In the genomic region with DNA sequence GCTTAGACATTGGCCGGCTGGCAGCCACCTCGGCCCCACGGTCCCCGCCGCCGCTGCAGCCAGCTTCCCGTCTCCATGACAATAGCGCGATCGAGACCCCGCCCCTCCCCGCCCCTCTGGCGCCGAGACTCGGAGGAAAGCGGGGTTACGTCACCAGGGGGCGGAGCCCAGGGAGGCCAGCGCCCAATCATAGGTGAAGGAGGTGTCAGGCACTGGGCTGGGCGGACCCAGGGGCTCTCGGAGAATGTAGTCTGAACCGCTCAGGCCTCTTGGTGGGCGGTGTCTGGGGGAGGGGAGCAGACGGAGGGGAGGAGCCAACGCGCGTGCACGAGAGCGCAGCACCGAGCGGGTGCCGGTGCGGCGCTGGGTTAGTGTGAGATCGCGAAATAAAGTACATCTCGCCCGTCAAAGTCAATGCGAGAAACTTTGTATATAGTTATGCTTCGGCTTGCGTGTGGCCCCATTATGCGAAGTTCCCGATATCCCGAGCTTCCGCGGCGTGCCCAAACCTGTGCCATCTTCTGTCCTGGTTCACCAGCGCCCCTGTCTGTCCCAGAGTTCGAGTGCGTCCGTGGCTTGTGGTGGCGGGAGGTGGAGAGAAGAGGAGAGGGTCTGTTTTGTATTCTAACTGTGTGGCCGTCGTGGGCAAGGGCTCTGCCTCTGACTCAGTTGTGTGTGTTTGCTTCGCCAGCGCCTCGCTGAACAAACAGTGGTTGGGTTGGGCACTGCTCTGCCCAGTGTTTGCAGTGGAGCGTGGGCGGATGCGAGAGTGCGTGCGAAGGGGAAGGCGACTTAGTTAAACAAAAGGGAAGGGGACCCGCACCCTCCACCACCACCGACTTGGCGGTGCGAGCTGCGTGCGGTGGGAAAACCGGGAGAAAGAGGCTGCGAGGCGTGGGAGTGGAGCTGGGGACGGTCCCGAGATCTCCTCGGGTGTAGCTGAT, we compare ENCODE assay signal across 8 cellular contexts. TPM values are rescaled to one million over a fixed set of nuclear protein-coding genes. Genes with fewer than 3 reads are reported as not detected.
A peak's percentile ranks its signal among the peaks of the same experiment; 100 is the strongest.
DNase-seq lines count a peak whose midpoint lies in the region; ATAC-seq and TF ChIP-seq lines count a peak whose summit lies in the region.

No MANE protein-coding gene starts in this region.

- H3K4me3 Mint-ChIP-seq in HFFc6, result peak overlapping the region; percentile 93
- peak overlapping the region; percentile 87 for H3K4me3 Mint-ChIP-seq in activated naive CD4-positive, alpha-beta T cell treated with anti-CD3 and anti-CD28 coated beads, Interleukin-2, amount 50 U/mL, for 24 hours

- H3K27me3 ChIP-seq in parathyroid adenoma (ENCODE audit: control insufficient read depth, insufficient read depth, low read length), result peaks cover under 1% of the 10 kb centered on the region
- peaks cover 10 to 83% of the 10 kb centered on the region in 2 donors for H3K27me3 ChIP-seq in tibial nerve

- peaks cover 41% of the 10 kb centered on the region for H3K4me1 Mint-ChIP-seq in HFFc6 (ENCODE audit: low read depth)
- peaks cover 36% of the 10 kb centered on the region for H3K4me1 Mint-ChIP-seq in activated naive CD4-positive, alpha-beta T cell treated with anti-CD3 and anti-CD28 coated beads, Interleukin-2, amount 50 U/mL, for 24 hours

- H3K4me3 ChIP-seq in SK-N-MC (peak overlapping the region; percentile 82), parathyroid adenoma (ENCODE audit: low read depth, low read length) (peak overlapping the region; percentile 75), tibial nerve (peak overlapping the region; percentile 40 to 72 (median 44))

- H3K79me2 ChIP-seq in parathyroid adenoma, result no peaks in the 10 kb centered on the region

- H3K27me3 Mint-ChIP-seq in HFFc6 (ENCODE audit: insufficient read depth), result peaks cover 4% of the 10 kb centered on the region
- H3K27me3 Mint-ChIP-seq in activated naive CD4-positive, alpha-beta T cell treated with anti-CD3 and anti-CD28 coated beads, Interleukin-2, amount 50 U/mL, for 24 hours, result peaks cover 57% of the 10 kb centered on the region

- TF ChIP-seq POLR2A in tibial nerve (IDR thresholded peaks at IDR 0.05), result no peak

- 1 to 2% methylated on average over 55 to 59 of the region's 75 CpGs for WGBS in tibial nerve, 2 donors

- H3K9me3 Mint-ChIP-seq in HFFc6, result no peaks in the 10 kb centered on the region
- peaks cover 20% of the 10 kb centered on the region for H3K9me3 Mint-ChIP-seq in activated naive CD4-positive, alpha-beta T cell treated with anti-CD3 and anti-CD28 coated beads, Interleukin-2, amount 50 U/mL, for 24 hours

- intact Hi-C loops in Right ventricle myocardium inferior (cut with DNase I), result loop anchor here (2.0 to 10.0 kb wide), 11 partner anchors 67 to 1225 kb away; a partner anchor contains a TSS

- peak overlapping the region; percentile 77 for H2AFZ ChIP-seq in parathyroid adenoma

- TF ChIP-seq CTCF in HFFc6 (IDR thresholded peaks at IDR 0.05), result peak; percentile 28; the same call in 1 of the 2 replicates
- no peak for TF ChIP-seq CTCF in parathyroid adenoma (IDR thresholded peaks at IDR 0.05)
- no peak for TF ChIP-seq CTCF in tibial nerve (IDR thresholded peaks at IDR 0.05)

- peak overlapping the region; percentile 91 for H3K27ac Mint-ChIP-seq in HFFc6
- H3K27ac Mint-ChIP-seq in activated naive CD4-positive, alpha-beta T cell treated with anti-CD3 and anti-CD28 coated beads, Interleukin-2, amount 50 U/mL, for 24 hours, result no peak overlapping the region

- DNase-seq in GM04503 (ENCODE audit: low read depth), result peak; percentile 94
- DNase-seq in HFFc6, result peak; percentile 99
- peak; percentile 99 for DNase-seq in NAMALWA (ENCODE audit: low spot score)
- DNase-seq in SK-N-MC (ENCODE audit: low read depth, low spot score), result peak; percentile 62
- peak; percentile 99 for DNase-seq in Right ventricle myocardium inferior (ENCODE audit: missing footprints)
- DNase-seq in tibial nerve (ENCODE audit: low spot score in 2 of 2), result peak; percentile 95 to 97

- TF ChIP-seq EP300 in tibial nerve (IDR thresholded peaks at IDR 0.05), result peak in 1 of 2 donors; percentile 21

- peaks cover 17% of the 10 kb centered on the region for H3K36me3 Mint-ChIP-seq in HFFc6 (ENCODE audit: low read depth)
- H3K36me3 Mint-ChIP-seq in activated naive CD4-positive, alpha-beta T cell treated with anti-CD3 and anti-CD28 coated beads, Interleukin-2, amount 50 U/mL, for 24 hours, result peaks cover 13% of the 10 kb centered on the region

- peak overlapping the region; percentile 68 for H3K9ac ChIP-seq in SK-N-MC (ENCODE audit: insufficient read length)
- H3K9ac ChIP-seq in parathyroid adenoma, result no peak overlapping the region

- H3K4me1 ChIP-seq in parathyroid adenoma, result peaks cover 3% of the 10 kb centered on the region
- peaks cover 0 to 52% (median 19%) of the 10 kb centered on the region in 4 donors for H3K4me1 ChIP-seq in tibial nerve

- H3K36me3 ChIP-seq in SK-N-MC (ENCODE audit: insufficient read depth, low read length), result no peaks in the 10 kb centered on the region; the same call in 1 of the 2 replicates
- H3K36me3 ChIP-seq in parathyroid adenoma (ENCODE audit: control insufficient read depth, insufficient read depth, low read length), result no peaks in the 10 kb centered on the region
- no peaks in the 10 kb centered on the region for H3K36me3 ChIP-seq in tibial nerve

- H3K9me3 ChIP-seq in SK-N-MC (ENCODE audit: low read depth, low read length), result no peaks in the 10 kb centered on the region
- no peaks in the 10 kb centered on the region for H3K9me3 ChIP-seq in parathyroid adenoma (ENCODE audit: control insufficient read depth, low read length)
- H3K9me3 ChIP-seq in tibial nerve, result no peaks in the 10 kb centered on the region

- H3K27ac ChIP-seq in SK-N-MC (no peak overlapping the region), parathyroid adenoma (peak overlapping the region; percentile 59), tibial nerve (peak overlapping the region in 2 of 4 donors; percentile 29 to 64)

- H3K4me2 ChIP-seq in parathyroid adenoma (ENCODE audit: low read length), result peak overlapping the region; percentile 94

- ATAC-seq in Right ventricle myocardium inferior, result peak; percentile 95

RNA-seq across cellular contexts. Expression of a gene that starts 1.3 kb away (rescaled TPM):
- total RNA-seq in HFFc6 (2021; fragmentation: NEBNext Ultra II Directional; extraction: Animal tissue kit (Norgen Biotek cat#: 25700)), result 1 to 10 TPM; 4.5 to 5.7 (median 4.7) TPM
- total RNA-seq in Right ventricle myocardium inferior (13.2 TPM), tibial nerve (not detected)

Comparison
In these comparisons a context has a peak if more than half of its experiments do, and no peak if none do; other contexts are left out.
1. RNA of a gene that starts 1.3 kb away (total RNA-seq): 13.2 TPM in Right ventricle myocardium inferior (single experiment) and 4.5 to 5.7 TPM in HFFc6; not detected in tibial nerve; every median in the first group is over 4 times any median in the second.
2. Peak in every context shown above with its lines, with median percentiles within 50 percentile points of each other: DNase-seq and H3K4me3 ChIP-seq.